In the genomic region with DNA sequence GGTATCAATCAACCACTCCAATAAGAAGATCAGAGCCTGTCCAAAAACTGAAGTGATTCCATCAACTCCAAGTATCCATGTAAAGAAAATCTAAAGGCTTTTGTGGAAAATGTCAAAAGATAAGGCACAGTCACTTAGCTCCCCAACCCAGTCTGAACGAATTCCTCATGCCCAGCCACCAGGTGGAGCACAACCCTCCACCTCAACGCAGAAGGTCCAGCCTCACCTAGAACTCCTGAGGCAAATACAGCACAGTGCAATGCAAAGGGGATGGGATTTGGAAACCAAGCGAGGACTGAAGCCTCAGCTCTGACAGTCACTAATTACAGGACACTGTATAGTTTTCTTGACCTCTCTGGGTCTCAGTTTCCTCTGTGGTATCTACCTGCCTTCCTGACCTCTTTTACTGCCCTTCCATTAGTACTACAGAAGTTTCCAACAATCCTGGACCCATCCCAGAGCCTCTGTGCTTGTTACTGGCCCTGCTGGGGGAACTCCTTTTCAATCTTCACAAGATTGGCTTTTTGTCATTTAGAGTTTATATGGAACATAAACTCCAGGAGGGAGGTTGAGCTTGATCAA, we compare ENCODE assay signal across 8 cellular contexts. TPM values are rescaled to one million over a fixed set of nuclear protein-coding genes. Genes with fewer than 3 reads are reported as not detected.
DNase-seq lines count a peak whose midpoint lies in the region; ATAC-seq and TF ChIP-seq lines count a peak whose summit lies in the region.

No MANE protein-coding gene starts in this region.

- H3K9ac ChIP-seq in KMS-11, result no peak overlapping the region

- H3K27me3 ChIP-seq in KMS-11 (ENCODE audit: insufficient read depth, low read depth), result no peaks in the 10 kb centered on the region

- peaks cover 14% of the 10 kb centered on the region for H3K4me1 Mint-ChIP-seq in nephron

- no peak overlapping the region for H2AFZ ChIP-seq in KMS-11 (ENCODE audit: low read depth)

- peaks cover 7% of the 10 kb centered on the region for H3K4me1 ChIP-seq in KMS-11 (ENCODE audit: low read depth, poor library complexity, severe bottlenecking)

- H3K36me3 Mint-ChIP-seq in nephron (ENCODE audit: low read depth), result peaks cover 33% of the 10 kb centered on the region

- DNase-seq in G401 (ENCODE audit: low spot score) (peak; percentile 23), UCSD-AML1 (lab: John Stamatoyannopoulos, UW; ENCODE audit: unreplicated experiment) (peak; percentile 34), cerebellar cortex (ENCODE audit: low spot score) (peak; percentile 45), NCI-H187 (lab: John Stamatoyannopoulos, UW) (no peak)

- peak overlapping the region; percentile 19 to 52 (median 49) for H3K27ac Mint-ChIP-seq in nephron

- no peak overlapping the region for H3K4me2 ChIP-seq in KMS-11

- H3K36me3 ChIP-seq in KMS-11 (ENCODE audit: insufficient read depth), result no peaks in the 10 kb centered on the region; the same call in 1 of the 2 replicates

- no peaks in the 10 kb centered on the region for H3K9me3 Mint-ChIP-seq in nephron

- no peak overlapping the region for H3K4me3 ChIP-seq in KMS-11 (IDR thresholded peaks at IDR 0.05; ENCODE audit: insufficient read depth, low read depth, low read length)

- peaks cover 20% of the 10 kb centered on the region for H3K79me2 ChIP-seq in KMS-11 (ENCODE audit: insufficient read depth, low read depth)

- H3K27me3 Mint-ChIP-seq in nephron (ENCODE audit: low read depth), result no peaks in the 10 kb centered on the region

- ATAC-seq in GM18868 (IDR thresholded peaks at IDR 0.05; ENCODE audit: unreplicated experiment) (no peak), HG03457 (IDR thresholded peaks at IDR 0.05; ENCODE audit: unreplicated experiment) (no peak)

- TF ChIP-seq CTCF in KMS-11 (conservative IDR thresholded peaks at IDR 0.05; ENCODE audit: low read depth, low read length) (peak; percentile 66), nephron (IDR thresholded peaks at IDR 0.05; ENCODE audit: unreplicated experiment in 3 of 3) (peak in 2 of 3 experiments; percentile 43 to 45)

- H4K20me1 ChIP-seq in KMS-11 (ENCODE audit: insufficient read depth), result no peaks in the 10 kb centered on the region

- H3K27ac ChIP-seq in KMS-11, result no peak overlapping the region

- H3K4me3 Mint-ChIP-seq in nephron, result peak overlapping the region; percentile 95 to 97 (median 97)

- in situ Hi-C loops in G401 (cut with HindIII; ENCODE audit: low sequenced_read_pairs), result no loop called here

RNA-seq across cellular contexts. Expression of gene NCBP3, which starts 2.0 kb away (rescaled TPM):
- 12.9 and 39.6 TPM in 2 replicates for total RNA-seq in G401 (2014; rRNA removed; shearing (Covaris generic))

RNA-seq across cellular contexts. Expression of gene ITGAE, which starts 43.0 kb away (rescaled TPM):
- total RNA-seq in G401 (2014; rRNA removed; shearing (Covaris generic)), result 24.7 and 29.6 TPM in 2 replicates

RNA-seq across cellular contexts. Expression of gene CAMKK1, which starts 48.8 kb away (rescaled TPM):
- 2.3 and 3.4 TPM in 2 replicates for total RNA-seq in G401 (2014; rRNA removed; shearing (Covaris generic))

Comparison
In these comparisons a context has a peak if more than half of its experiments do, and no peak if none do; other contexts are left out.
1. DNase-seq: peak in G401 (single experiment), UCSD-AML1 (single experiment) and cerebellar cortex (single experiment); none in NCI-H187 (0 of 2).